7 cellular contexts compared by ENCODE assay signal in genomic region chr11:12932485-12932884, GRCh38.
"Had no signal": no experiment of that assay in that cellular context is flagged by ENCODE, and none has a peak within 500 bp of the region (broad histone marks: within the 10 kb centered on the region; RNA-seq: fewer than 3 reads in every experiment).

No MANE protein-coding gene starts in this region.

- H3K27ac Mint-ChIP-seq: HFFc6, IgD-negative memory B cell had no signal

- H3K9me3 Mint-ChIP-seq: HFFc6 had no signal

- DNase-seq: GM23248, GOT3, H7, HFFc6 had no signal

- H3K4me3 Mint-ChIP-seq: HFFc6, IgD-negative memory B cell had no signal

- H3K4me1 Mint-ChIP-seq: IgD-negative memory B cell had no signal

- H3K4me3 ChIP-seq: GM23248, HAP-1 had no signal

- H3K27ac ChIP-seq: GM23248, HL-60 had no signal
